8 cellular contexts compared by ENCODE assay signal in the genomic region with DNA sequence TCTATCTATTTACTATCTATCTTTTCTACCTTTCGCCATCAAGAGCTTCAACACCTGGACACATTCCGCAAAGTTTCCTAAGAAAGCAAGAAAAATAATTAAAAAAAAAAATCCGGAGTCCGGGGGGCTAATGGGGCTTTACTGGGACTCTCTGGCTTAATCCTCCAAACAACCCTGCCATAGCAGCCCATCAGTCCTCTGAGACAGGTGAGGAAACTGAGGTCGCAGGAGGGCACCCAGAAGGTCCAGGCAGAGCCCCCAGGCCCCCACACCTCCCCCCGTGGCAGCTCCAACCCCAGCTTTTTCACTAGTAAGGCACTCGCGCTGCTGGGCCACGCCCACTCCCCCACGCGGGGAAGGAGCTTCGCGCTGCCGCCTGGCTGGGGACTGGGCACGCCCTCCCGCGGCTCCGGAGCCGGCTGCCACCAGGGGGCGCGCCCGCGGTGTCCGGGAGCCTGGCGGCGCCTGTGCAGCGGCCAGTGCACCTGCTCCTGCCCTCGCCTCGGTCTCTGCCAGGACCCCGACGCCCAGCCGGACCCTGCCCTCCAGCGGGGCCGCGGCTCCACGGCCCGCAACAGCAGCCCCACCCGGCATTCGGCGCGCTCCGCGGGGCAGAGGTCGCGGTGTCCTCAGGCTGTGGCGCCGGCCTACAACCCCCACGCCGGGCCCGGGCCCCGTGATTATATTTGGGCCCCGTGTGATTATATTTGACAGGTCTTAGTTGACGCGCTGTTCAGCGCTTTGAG. TPM values are rescaled to one million over a fixed set of nuclear protein-coding genes. Genes with fewer than 3 reads are reported as not detected.
DNase-seq lines count a peak whose midpoint lies in the region; ATAC-seq and TF ChIP-seq lines count a peak whose summit lies in the region.

No MANE protein-coding gene starts in this region.

- peaks cover 23% of the 10 kb centered on the region for H3K27me3 ChIP-seq in GM23248 (replicated peaks; ENCODE audit: insufficient read depth)

- no peaks in the 10 kb centered on the region for H3K4me1 ChIP-seq in GM23248 (ENCODE audit: insufficient read depth)

- 12 to 17% methylated on average over 34 to 53 of the region's 55 CpGs for WGBS in GM23248 (ENCODE audit: low coverage in 1 of 2, low lambda C conversion rate in 2 of 2, missing lambda C conversion rate in 2 of 2), 2 experiments

- H3K4me3 ChIP-seq in GM23248 (no peak overlapping the region), epithelial cell of proximal tubule (ENCODE audit: low read depth, low read length) (peak overlapping the region; percentile 30)

- no peaks in the 10 kb centered on the region for H3K36me3 ChIP-seq in GM23248 (ENCODE audit: low read depth)

- no peaks in the 10 kb centered on the region for H3K36me3 Mint-ChIP-seq in natural killer cell treated with Interleukin-12 subunit alpha and Interleukin-12 subunit beta and Interleukin-15 and Interleukin-18, amount 100 ng/mL, for 72 hours
- H3K36me3 Mint-ChIP-seq in stimulated activated memory B cell treated with anti-CD40 and anti-IgM and Interleukin-4, amounts not matched to agents 10 μg/mL and 1 μg/mL and 100 μg/mL, for 72 hours: no peaks in the 10 kb centered on the region

- H3K9me3 Mint-ChIP-seq in natural killer cell treated with Interleukin-12 subunit alpha and Interleukin-12 subunit beta and Interleukin-15 and Interleukin-18, amount 100 ng/mL, for 72 hours: no peaks in the 10 kb centered on the region
- H3K9me3 Mint-ChIP-seq in stimulated activated memory B cell treated with anti-CD40 and anti-IgM and Interleukin-4, amounts not matched to agents 10 μg/mL and 1 μg/mL and 100 μg/mL, for 72 hours: no peaks in the 10 kb centered on the region

- H3K27ac ChIP-seq in GM23248: no peak overlapping the region

- peak overlapping the region; percentile 33 for H3K4me3 Mint-ChIP-seq in natural killer cell treated with Interleukin-12 subunit alpha and Interleukin-12 subunit beta and Interleukin-15 and Interleukin-18, amount 100 ng/mL, for 72 hours
- H3K4me3 Mint-ChIP-seq in stimulated activated memory B cell treated with anti-CD40 and anti-IgM and Interleukin-4, amounts not matched to agents 10 μg/mL and 1 μg/mL and 100 μg/mL, for 72 hours: no peak overlapping the region

- H3K9me3 ChIP-seq in GM23248 (ENCODE audit: low read depth): no peaks in the 10 kb centered on the region

- peak; percentile 90 to 95 for ATAC-seq in natural killer cell treated with Interleukin-12 subunit alpha and Interleukin-12 subunit beta and Interleukin-15 and Interleukin-18, amount 100 ng/mL, for 72 hours
- peak; percentile 85 for ATAC-seq in stimulated activated memory B cell treated with anti-CD40 and anti-IgM and Interleukin-4, amounts not matched to agents 10 μg/mL and 1 μg/mL and 100 μg/mL, for 72 hours
- no peak for ATAC-seq in HG02763 (IDR thresholded peaks at IDR 0.05; ENCODE audit: unreplicated experiment)

- in situ Hi-C loops in GM23248 (cut with MboI): no loop called here

- H2AFZ ChIP-seq in GM23248: no peak overlapping the region

- H3K27ac Mint-ChIP-seq in natural killer cell treated with Interleukin-12 subunit alpha and Interleukin-12 subunit beta and Interleukin-15 and Interleukin-18, amount 100 ng/mL, for 72 hours: no peak overlapping the region
- H3K27ac Mint-ChIP-seq in stimulated activated memory B cell treated with anti-CD40 and anti-IgM and Interleukin-4, amounts not matched to agents 10 μg/mL and 1 μg/mL and 100 μg/mL, for 72 hours: no peak overlapping the region

- DNase-seq in AG20443 (ENCODE audit: low spot score) (peak; percentile 85), GM23248 (peak; percentile 73), OCI-M1 (lab: John Stamatoyannopoulos, UW) (peak; percentile 84), activated T-cell treated with anti-CD3 and anti-CD28 coated beads for 1 hour (ENCODE audit: low read depth) (peak; percentile 72), epithelial cell of proximal tubule (ENCODE audit: low read depth) (no peak)
- DNase-seq in natural killer cell treated with Interleukin-12 subunit alpha and Interleukin-12 subunit beta and Interleukin-15 and Interleukin-18, amount 100 ng/mL, for 72 hours (ENCODE audit: low spot score): peak; percentile 87

- H4K20me1 ChIP-seq in GM23248 (ENCODE audit: insufficient read depth): no peaks in the 10 kb centered on the region

- H3K4me2 ChIP-seq in GM23248 (ENCODE audit: unreplicated experiment): no peak overlapping the region

- peaks cover 8% of the 10 kb centered on the region; the same call in 1 of the 2 replicates for H3F3A ChIP-seq in GM23248 (ENCODE audit: insufficient read depth)

- peaks cover 14 to 24% of the 10 kb centered on the region in 2 donors for H3K27me3 Mint-ChIP-seq in natural killer cell treated with Interleukin-12 subunit alpha and Interleukin-12 subunit beta and Interleukin-15 and Interleukin-18, amount 100 ng/mL, for 72 hours
- peaks cover 58% of the 10 kb centered on the region for H3K27me3 Mint-ChIP-seq in stimulated activated memory B cell treated with anti-CD40 and anti-IgM and Interleukin-4, amounts not matched to agents 10 μg/mL and 1 μg/mL and 100 μg/mL, for 72 hours

- H3K4me1 Mint-ChIP-seq in natural killer cell treated with Interleukin-12 subunit alpha and Interleukin-12 subunit beta and Interleukin-15 and Interleukin-18, amount 100 ng/mL, for 72 hours (ENCODE audit: low read depth in 2 of 2): peaks cover 0 to 8% of the 10 kb centered on the region in 2 donors
- peaks cover 26% of the 10 kb centered on the region for H3K4me1 Mint-ChIP-seq in stimulated activated memory B cell treated with anti-CD40 and anti-IgM and Interleukin-4, amounts not matched to agents 10 μg/mL and 1 μg/mL and 100 μg/mL, for 72 hours

- H3K9ac ChIP-seq in GM23248: no peak overlapping the region

- peak; percentile 64 for TF ChIP-seq CTCF in epithelial cell of proximal tubule (conservative IDR thresholded peaks at IDR 0.05; ENCODE audit: low read depth, low read length)

- no peaks in the 10 kb centered on the region for H3K79me2 ChIP-seq in GM23248 (ENCODE audit: insufficient read depth)

- H3K9me2 ChIP-seq in GM23248 (ENCODE audit: insufficient read depth): no peaks in the 10 kb centered on the region

RNA-seq across cellular contexts. Expression of a gene that starts 54.1 kb away (rescaled TPM):
- 40.9 and 68.3 TPM in 2 replicates for total RNA-seq in GM23248 (2014; rRNA removed; shearing (Covaris generic))
- polyA plus RNA-seq in GM23248 (2016; fragmentation: Nextera tagmentation; extraction: Ambion mirVana): 8.0 and 8.2 TPM in 2 replicates
- total RNA-seq in epithelial cell of proximal tubule: 0.51 and 3.5 TPM in 2 replicates
- total RNA-seq in natural killer cell treated with Interleukin-12 subunit alpha and Interleukin-12 subunit beta and Interleukin-15 and Interleukin-18, amount 100 ng/mL, for 72 hours: not detected
